In the genomic region with DNA sequence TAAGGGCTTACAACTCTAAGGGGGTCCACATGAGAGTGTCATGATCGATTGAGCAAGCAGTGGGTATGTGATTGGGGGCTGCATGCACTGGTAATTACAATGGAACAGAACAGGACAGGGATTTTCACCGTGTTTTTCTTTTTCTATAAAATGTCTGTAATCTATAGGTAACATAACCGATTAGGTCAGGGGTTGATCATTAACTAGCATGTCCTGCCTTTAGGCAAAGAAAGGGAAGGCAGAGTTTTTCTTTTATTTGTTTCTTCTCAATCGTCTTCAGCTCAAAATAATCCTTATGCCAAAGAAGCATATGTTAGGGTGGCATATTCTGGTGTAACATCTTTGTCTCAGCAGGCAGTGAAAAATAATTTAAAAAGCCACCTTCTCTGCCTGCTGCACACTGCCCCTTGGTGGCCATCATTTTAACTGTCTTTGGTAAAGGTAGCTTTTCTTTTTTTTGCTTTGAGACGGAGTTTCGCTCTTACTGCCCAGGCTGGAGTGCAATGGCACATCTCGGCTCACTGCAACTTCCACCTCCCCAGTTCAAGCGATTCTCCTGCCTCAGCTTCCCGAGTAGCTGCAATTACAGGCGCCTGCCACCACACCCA, we compare ENCODE assay signal across 8 cellular contexts. TPM values are rescaled to one million over a fixed set of nuclear protein-coding genes. Genes with fewer than 3 reads are reported as not detected.
DNase-seq lines count a peak whose midpoint lies in the region; ATAC-seq lines count a peak whose summit lies in the region.

No MANE protein-coding gene starts in this region.

- H3K4me3 ChIP-seq in right cardiac atrium (ENCODE audit: low read length): no peak overlapping the region

- DNase-seq in Right ventricle myocardium superior (no peak), right cardiac atrium (no peak), RPMI7951 (ENCODE audit: low read depth) (peak; percentile 24), amniotic epithelial cell (ENCODE audit: low read depth) (peak; percentile 46), left lobe of liver (ENCODE audit: low spot score) (no peak), 8988T (no peak)
- no peak for DNase-seq in stimulated activated effector memory CD8-positive, alpha-beta T cell treated with anti-CD3 and anti-CD28 coated beads, Interleukin-12 subunit alpha, Interleukin-12 subunit beta, amount 100 ng/mL, for 72 hours (ENCODE audit: low spot score in 2 of 2)

- no peak overlapping the region for H3K27ac Mint-ChIP-seq in stimulated activated effector memory CD8-positive, alpha-beta T cell treated with anti-CD3 and anti-CD28 coated beads, Interleukin-12 subunit alpha, Interleukin-12 subunit beta, amount 100 ng/mL, for 72 hours

- peak; percentile 62 for ATAC-seq in Right ventricle myocardium superior (ENCODE audit: poor library complexity)
- ATAC-seq in right cardiac atrium: no peak
- peak; percentile 68 for ATAC-seq in HG02884 (IDR thresholded peaks at IDR 0.05; ENCODE audit: unreplicated experiment)
- ATAC-seq in left lobe of liver: peak; percentile 87
- peak; percentile 74 for ATAC-seq in stimulated activated effector memory CD8-positive, alpha-beta T cell treated with anti-CD3 and anti-CD28 coated beads, Interleukin-12 subunit alpha, Interleukin-12 subunit beta, amount 100 ng/mL, for 72 hours

- peaks cover 25% of the 10 kb centered on the region for H3K4me1 Mint-ChIP-seq in stimulated activated effector memory CD8-positive, alpha-beta T cell treated with anti-CD3 and anti-CD28 coated beads, Interleukin-12 subunit alpha, Interleukin-12 subunit beta, amount 100 ng/mL, for 72 hours

- no peak overlapping the region for H3K27ac ChIP-seq in right cardiac atrium (ENCODE audit: low read length)

- no peaks in the 10 kb centered on the region for H3K27me3 ChIP-seq in right cardiac atrium (ENCODE audit: control insufficient read depth, insufficient read depth)

- 56% methylated on average over 10 of the region's 10 CpGs for WGBS in right cardiac atrium

- intact Hi-C loops in Right ventricle myocardium superior (cut with DNase I): loop anchor here (5.0 kb wide), 1 partner anchor 202 kb away; no protein-coding TSS in a partner anchor
- intact Hi-C loops in right cardiac atrium (cut with DNase I): loop anchor here in 2 of 4 donors (10.0 kb wide), 1 partner anchor 215 kb away; no protein-coding TSS in a partner anchor

- no peaks in the 10 kb centered on the region for H3K9me3 Mint-ChIP-seq in stimulated activated effector memory CD8-positive, alpha-beta T cell treated with anti-CD3 and anti-CD28 coated beads, Interleukin-12 subunit alpha, Interleukin-12 subunit beta, amount 100 ng/mL, for 72 hours

- H3K4me3 Mint-ChIP-seq in stimulated activated effector memory CD8-positive, alpha-beta T cell treated with anti-CD3 and anti-CD28 coated beads, Interleukin-12 subunit alpha, Interleukin-12 subunit beta, amount 100 ng/mL, for 72 hours: no peak overlapping the region

- peaks cover 8% of the 10 kb centered on the region for H3K36me3 Mint-ChIP-seq in stimulated activated effector memory CD8-positive, alpha-beta T cell treated with anti-CD3 and anti-CD28 coated beads, Interleukin-12 subunit alpha, Interleukin-12 subunit beta, amount 100 ng/mL, for 72 hours

- H3K4me1 ChIP-seq in right cardiac atrium (ENCODE audit: control insufficient read depth, insufficient read depth, low read length): no peaks in the 10 kb centered on the region

- no peaks in the 10 kb centered on the region for H3K9me3 ChIP-seq in right cardiac atrium (ENCODE audit: control insufficient read depth, low read length)

RNA-seq across cellular contexts. Expression of gene CEP43, which starts 9.7 kb away (rescaled TPM):
- total RNA-seq in Right ventricle myocardium superior: 13.2 TPM
- total RNA-seq in right cardiac atrium: 10 to 100 TPM in 2 of 4 donors, 1 to 10 TPM in 2; 9.0 to 10.7 (median 9.7) TPM
- polyA plus RNA-seq in right cardiac atrium: 6.5 TPM
- 41.4 and 54.5 TPM in 2 replicates for total RNA-seq in RPMI7951 (2014; rRNA removed; shearing (Covaris generic))
- total RNA-seq in left lobe of liver: 17.7 TPM

RNA-seq across cellular contexts. Expression of gene RNASET2, which starts 33.2 kb away (rescaled TPM):
- 12.3 TPM for total RNA-seq in Right ventricle myocardium superior
- total RNA-seq in right cardiac atrium: 10 to 100 TPM; 19.4 to 27.2 (median 22.9) TPM
- polyA plus RNA-seq in right cardiac atrium: 21.6 TPM
- total RNA-seq in RPMI7951 (2014; rRNA removed; shearing (Covaris generic)): 19.2 and 26.7 TPM in 2 replicates
- total RNA-seq in left lobe of liver: 22.3 TPM

Comparison
In these comparisons a context has a peak if more than half of its experiments do, and no peak if none do; other contexts are left out.
1. ATAC-seq: peak in Right ventricle myocardium superior (single experiment), HG02884 (single experiment), left lobe of liver (single experiment) and stimulated activated effector memory CD8-positive, alpha-beta T cell treated with anti-CD3 and anti-CD28 coated beads, Interleukin-12 subunit alpha, Interleukin-12 subunit beta, amount 100 ng/mL, for 72 hours (single experiment); none in right cardiac atrium (0 of 2).
2. DNase-seq: peak in RPMI7951 (single experiment) and amniotic epithelial cell (single experiment); none in Right ventricle myocardium superior (single experiment), right cardiac atrium (0 of 3), left lobe of liver (single experiment), stimulated activated effector memory CD8-positive, alpha-beta T cell treated with anti-CD3 and anti-CD28 coated beads, Interleukin-12 subunit alpha, Interleukin-12 subunit beta, amount 100 ng/mL, for 72 hours (0 of 2) and 8988T (single experiment).